Comparison of ENCODE assay signal across 13 cellular contexts in the genomic region with DNA sequence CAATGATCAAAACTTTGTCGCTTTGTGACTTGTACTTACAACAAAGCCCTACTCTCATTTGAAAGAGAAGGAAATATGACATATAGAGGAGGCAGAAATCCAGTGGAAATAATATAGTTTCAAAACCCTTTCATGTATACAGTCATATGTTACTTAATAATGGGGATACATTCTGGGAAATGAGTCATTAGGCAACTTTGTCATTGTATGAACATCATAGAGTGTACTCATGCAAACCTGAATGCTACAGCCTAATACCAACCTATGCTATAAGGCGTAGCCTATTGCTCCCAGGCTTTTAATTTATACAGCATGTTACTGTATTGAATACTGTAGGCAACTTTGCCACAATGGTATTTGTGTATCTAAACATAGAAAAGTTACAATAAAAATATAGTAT.
DNase-seq lines count a peak whose midpoint lies in the region; ATAC-seq, FAIRE-seq and TF ChIP-seq lines count a peak whose summit lies in the region.
"Had no signal": no experiment of that assay in that cellular context is flagged by ENCODE, and none has a peak within 500 bp of the region (broad histone marks: within the 10 kb centered on the region; RNA-seq: fewer than 3 reads in every experiment).

No MANE protein-coding gene starts in this region.

- no peaks in the 10 kb centered on the region for H3K9me3 Mint-ChIP-seq in mesothelial cell of epicardium

- TF ChIP-seq CTCF in epithelial cell of esophagus (IDR thresholded peaks at IDR 0.05; ENCODE audit: insufficient read depth, low read depth, low read length, missing control alignments): no peak
- TF ChIP-seq CTCF in mesothelial cell of epicardium (IDR thresholded peaks at IDR 0.05; ENCODE audit: unreplicated experiment): no peak

- H3K4me1 Mint-ChIP-seq in mesothelial cell of epicardium: peaks cover 5% of the 10 kb centered on the region

- H3K4me3 Mint-ChIP-seq in mesothelial cell of epicardium: no peak overlapping the region

- H3K4me1 ChIP-seq in effector memory CD4-positive, alpha-beta T cell (ENCODE audit: control insufficient read depth, insufficient read depth, low read length, poor library complexity, severe bottlenecking): no peaks in the 10 kb centered on the region

- DNase-seq in H54 (ENCODE audit: insufficient read length, low spot score): no peak
- peak; percentile 54 for DNase-seq in RKO (ENCODE audit: low spot score)
- DNase-seq in epithelial cell of esophagus (ENCODE audit: low read depth): peak; percentile 74
- peak; percentile 4 for DNase-seq in renal cortical epithelial cell (ENCODE audit: low read depth)
- no peak for DNase-seq in effector memory CD4-positive, alpha-beta T cell
- DNase-seq in mesothelial cell of epicardium (ENCODE audit: low spot score in 2 of 2, unreplicated experiment in 2 of 2): no peak
- DNase-seq: KG1, NCI-H2081 treated with DMSO at 0.1 percent for 48 hours, NCI-H524, SHP77 had no signal

- peak; percentile 75 for FAIRE-seq in H54 (lab: Jason Lieb, UNC)
- FAIRE-seq: HepG2 had no signal

- no peak overlapping the region for H3K27ac ChIP-seq in effector memory CD4-positive, alpha-beta T cell (ENCODE audit: insufficient read depth, low read length, poor library complexity, severe bottlenecking)
- H3K27ac ChIP-seq: C4-2B had no signal

- H3K27me3 Mint-ChIP-seq in mesothelial cell of epicardium (ENCODE audit: low read depth): peaks cover 7% of the 10 kb centered on the region

- no peaks in the 10 kb centered on the region for H3K36me3 ChIP-seq in effector memory CD4-positive, alpha-beta T cell (ENCODE audit: control insufficient read depth, insufficient read depth, low read length)

- no peaks in the 10 kb centered on the region for H3K9me3 ChIP-seq in effector memory CD4-positive, alpha-beta T cell (ENCODE audit: control insufficient read depth, low read length)

- TF ChIP-seq POLR2A in H54 (IDR thresholded peaks at IDR 0.05; ENCODE audit: low read depth, low read length): no peak

- no peak for ATAC-seq in HG03280 (IDR thresholded peaks at IDR 0.05; ENCODE audit: unreplicated experiment)
- ATAC-seq: HepG2 had no signal

- no peaks in the 10 kb centered on the region for H3K36me3 Mint-ChIP-seq in mesothelial cell of epicardium

- no peaks in the 10 kb centered on the region for H3K27me3 ChIP-seq in effector memory CD4-positive, alpha-beta T cell (replicated peaks; ENCODE audit: control insufficient read depth, insufficient read depth, low read length, poor library complexity, severe bottlenecking)

- no peak overlapping the region for H3K27ac Mint-ChIP-seq in mesothelial cell of epicardium

- no peak overlapping the region for H3K4me3 ChIP-seq in epithelial cell of esophagus (ENCODE audit: low read length)
- no peak overlapping the region for H3K4me3 ChIP-seq in effector memory CD4-positive, alpha-beta T cell (ENCODE audit: insufficient read depth, low read depth, low read length, poor library complexity, severe bottlenecking)

Comparison
In these comparisons a context has a peak if more than half of its experiments do, and no peak if none do; other contexts are left out.
1. DNase-seq: peak in RKO (single experiment), epithelial cell of esophagus (single experiment) and renal cortical epithelial cell (single experiment); none in H54 (single experiment), effector memory CD4-positive, alpha-beta T cell (0 of 3) and mesothelial cell of epicardium (0 of 2).